ENCODE assay signal across 1 cellular context in the genomic region with DNA sequence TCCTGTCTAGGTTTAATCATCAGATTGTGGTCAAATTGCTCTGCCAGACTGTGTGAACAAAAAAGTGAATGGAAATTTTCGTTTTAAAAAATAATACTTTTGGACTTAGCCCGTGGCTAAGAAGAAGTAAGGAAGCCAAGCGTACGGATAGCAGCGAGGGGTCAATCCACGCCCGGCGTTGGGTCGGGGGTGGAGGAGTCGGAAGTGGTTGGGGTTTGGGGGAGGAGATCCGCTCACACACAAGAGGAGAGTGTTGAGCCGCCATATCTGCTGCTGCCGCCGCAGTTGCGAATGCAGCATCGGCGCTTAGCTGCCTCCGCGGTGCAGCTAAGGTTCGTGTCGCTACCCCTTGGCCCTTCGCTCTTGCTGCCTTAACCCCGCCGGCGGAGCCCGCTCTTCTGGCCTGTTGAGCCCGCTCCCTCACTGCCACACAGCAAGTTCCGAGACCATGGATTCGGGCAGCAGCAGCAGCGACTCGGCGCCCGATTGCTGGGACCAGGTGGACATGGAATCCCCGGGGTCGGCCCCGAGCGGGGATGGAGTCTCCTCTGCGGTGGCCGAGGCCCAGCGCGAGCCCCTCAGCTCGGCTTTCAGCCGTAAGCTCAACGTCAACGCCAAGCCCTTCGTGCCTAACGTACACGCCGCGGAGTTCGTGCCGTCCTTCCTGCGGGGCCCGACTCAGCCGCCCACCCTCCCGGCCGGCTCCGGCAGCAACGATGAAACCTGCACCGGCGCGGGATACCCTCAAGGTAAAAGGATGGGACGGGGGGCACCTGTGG.
TF ChIP-seq lines count a peak whose summit lies in the region.

A gene (plus strand): TSS at position 264 of the 779 bp plus-strand sequence. CDS start 185 bp downstream, at position 449.

TF ChIP-seq in K562, 482 proteins besides CTCF, POLR2A, EP300 and RAD21 (continued from another document and continues in another):
- TF ChIP-seq, protein P1, sequence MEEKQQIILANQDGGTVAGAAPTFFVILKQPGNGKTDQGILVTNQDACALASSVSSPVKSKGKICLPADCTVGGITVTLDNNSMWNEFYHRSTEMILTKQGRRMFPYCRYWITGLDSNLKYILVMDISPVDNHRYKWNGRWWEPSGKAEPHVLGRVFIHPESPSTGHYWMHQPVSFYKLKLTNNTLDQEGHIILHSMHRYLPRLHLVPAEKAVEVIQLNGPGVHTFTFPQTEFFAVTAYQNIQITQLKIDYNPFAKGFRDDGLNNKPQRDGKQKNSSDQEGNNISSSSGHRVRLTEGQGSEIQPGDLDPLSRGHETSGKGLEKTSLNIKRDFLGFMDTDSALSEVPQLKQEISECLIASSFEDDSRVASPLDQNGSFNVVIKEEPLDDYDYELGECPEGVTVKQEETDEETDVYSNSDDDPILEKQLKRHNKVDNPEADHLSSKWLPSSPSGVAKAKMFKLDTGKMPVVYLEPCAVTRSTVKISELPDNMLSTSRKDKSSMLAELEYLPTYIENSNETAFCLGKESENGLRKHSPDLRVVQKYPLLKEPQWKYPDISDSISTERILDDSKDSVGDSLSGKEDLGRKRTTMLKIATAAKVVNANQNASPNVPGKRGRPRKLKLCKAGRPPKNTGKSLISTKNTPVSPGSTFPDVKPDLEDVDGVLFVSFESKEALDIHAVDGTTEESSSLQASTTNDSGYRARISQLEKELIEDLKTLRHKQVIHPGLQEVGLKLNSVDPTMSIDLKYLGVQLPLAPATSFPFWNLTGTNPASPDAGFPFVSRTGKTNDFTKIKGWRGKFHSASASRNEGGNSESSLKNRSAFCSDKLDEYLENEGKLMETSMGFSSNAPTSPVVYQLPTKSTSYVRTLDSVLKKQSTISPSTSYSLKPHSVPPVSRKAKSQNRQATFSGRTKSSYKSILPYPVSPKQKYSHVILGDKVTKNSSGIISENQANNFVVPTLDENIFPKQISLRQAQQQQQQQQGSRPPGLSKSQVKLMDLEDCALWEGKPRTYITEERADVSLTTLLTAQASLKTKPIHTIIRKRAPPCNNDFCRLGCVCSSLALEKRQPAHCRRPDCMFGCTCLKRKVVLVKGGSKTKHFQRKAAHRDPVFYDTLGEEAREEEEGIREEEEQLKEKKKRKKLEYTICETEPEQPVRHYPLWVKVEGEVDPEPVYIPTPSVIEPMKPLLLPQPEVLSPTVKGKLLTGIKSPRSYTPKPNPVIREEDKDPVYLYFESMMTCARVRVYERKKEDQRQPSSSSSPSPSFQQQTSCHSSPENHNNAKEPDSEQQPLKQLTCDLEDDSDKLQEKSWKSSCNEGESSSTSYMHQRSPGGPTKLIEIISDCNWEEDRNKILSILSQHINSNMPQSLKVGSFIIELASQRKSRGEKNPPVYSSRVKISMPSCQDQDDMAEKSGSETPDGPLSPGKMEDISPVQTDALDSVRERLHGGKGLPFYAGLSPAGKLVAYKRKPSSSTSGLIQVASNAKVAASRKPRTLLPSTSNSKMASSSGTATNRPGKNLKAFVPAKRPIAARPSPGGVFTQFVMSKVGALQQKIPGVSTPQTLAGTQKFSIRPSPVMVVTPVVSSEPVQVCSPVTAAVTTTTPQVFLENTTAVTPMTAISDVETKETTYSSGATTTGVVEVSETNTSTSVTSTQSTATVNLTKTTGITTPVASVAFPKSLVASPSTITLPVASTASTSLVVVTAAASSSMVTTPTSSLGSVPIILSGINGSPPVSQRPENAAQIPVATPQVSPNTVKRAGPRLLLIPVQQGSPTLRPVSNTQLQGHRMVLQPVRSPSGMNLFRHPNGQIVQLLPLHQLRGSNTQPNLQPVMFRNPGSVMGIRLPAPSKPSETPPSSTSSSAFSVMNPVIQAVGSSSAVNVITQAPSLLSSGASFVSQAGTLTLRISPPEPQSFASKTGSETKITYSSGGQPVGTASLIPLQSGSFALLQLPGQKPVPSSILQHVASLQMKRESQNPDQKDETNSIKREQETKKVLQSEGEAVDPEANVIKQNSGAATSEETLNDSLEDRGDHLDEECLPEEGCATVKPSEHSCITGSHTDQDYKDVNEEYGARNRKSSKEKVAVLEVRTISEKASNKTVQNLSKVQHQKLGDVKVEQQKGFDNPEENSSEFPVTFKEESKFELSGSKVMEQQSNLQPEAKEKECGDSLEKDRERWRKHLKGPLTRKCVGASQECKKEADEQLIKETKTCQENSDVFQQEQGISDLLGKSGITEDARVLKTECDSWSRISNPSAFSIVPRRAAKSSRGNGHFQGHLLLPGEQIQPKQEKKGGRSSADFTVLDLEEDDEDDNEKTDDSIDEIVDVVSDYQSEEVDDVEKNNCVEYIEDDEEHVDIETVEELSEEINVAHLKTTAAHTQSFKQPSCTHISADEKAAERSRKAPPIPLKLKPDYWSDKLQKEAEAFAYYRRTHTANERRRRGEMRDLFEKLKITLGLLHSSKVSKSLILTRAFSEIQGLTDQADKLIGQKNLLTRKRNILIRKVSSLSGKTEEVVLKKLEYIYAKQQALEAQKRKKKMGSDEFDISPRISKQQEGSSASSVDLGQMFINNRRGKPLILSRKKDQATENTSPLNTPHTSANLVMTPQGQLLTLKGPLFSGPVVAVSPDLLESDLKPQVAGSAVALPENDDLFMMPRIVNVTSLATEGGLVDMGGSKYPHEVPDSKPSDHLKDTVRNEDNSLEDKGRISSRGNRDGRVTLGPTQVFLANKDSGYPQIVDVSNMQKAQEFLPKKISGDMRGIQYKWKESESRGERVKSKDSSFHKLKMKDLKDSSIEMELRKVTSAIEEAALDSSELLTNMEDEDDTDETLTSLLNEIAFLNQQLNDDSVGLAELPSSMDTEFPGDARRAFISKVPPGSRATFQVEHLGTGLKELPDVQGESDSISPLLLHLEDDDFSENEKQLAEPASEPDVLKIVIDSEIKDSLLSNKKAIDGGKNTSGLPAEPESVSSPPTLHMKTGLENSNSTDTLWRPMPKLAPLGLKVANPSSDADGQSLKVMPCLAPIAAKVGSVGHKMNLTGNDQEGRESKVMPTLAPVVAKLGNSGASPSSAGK (IDR thresholded peaks at IDR 0.05), result 0 out of 2 replicates have a peak, but pooled peaks have one; percentile 31
- TF ChIP-seq, protein P2, sequence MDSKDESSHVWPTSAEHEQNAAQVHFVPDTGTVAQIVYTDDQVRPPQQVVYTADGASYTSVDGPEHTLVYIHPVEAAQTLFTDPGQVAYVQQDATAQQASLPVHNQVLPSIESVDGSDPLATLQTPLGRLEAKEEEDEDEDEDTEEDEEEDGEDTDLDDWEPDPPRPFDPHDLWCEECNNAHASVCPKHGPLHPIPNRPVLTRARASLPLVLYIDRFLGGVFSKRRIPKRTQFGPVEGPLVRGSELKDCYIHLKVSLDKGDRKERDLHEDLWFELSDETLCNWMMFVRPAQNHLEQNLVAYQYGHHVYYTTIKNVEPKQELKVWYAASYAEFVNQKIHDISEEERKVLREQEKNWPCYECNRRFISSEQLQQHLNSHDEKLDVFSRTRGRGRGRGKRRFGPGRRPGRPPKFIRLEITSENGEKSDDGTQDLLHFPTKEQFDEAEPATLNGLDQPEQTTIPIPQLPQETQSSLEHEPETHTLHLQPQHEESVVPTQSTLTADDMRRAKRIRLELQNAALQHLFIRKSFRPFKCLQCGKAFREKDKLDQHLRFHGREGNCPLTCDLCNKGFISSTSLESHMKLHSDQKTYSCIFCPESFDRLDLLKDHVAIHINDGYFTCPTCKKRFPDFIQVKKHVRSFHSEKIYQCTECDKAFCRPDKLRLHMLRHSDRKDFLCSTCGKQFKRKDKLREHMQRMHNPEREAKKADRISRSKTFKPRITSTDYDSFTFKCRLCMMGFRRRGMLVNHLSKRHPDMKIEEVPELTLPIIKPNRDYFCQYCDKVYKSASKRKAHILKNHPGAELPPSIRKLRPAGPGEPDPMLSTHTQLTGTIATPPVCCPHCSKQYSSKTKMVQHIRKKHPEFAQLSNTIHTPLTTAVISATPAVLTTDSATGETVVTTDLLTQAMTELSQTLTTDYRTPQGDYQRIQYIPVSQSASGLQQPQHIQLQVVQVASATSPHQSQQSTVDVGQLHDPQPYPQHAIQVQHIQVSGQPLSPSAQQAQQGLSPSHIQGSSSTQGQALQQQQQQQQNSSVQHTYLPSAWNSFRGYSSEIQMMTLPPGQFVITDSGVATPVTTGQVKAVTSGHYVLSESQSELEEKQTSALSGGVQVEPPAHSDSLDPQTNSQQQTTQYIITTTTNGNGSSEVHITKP (IDR thresholded peaks at IDR 0.05; ENCODE audit: partially characterized antibody), result no peak
- TF ChIP-seq ZNF217 (CRISPR knock-in tag; IDR thresholded peaks at IDR 0.05), result no peak
- TF ChIP-seq SETDB1 (IDR thresholded peaks at IDR 0.05; ENCODE audit: low read length), result no peak
- no peak for TF ChIP-seq BRF1 (IDR thresholded peaks at IDR 0.05; ENCODE audit: borderline replicate concordance, extremely low read depth, insufficient read length)
- TF ChIP-seq, protein P3, sequence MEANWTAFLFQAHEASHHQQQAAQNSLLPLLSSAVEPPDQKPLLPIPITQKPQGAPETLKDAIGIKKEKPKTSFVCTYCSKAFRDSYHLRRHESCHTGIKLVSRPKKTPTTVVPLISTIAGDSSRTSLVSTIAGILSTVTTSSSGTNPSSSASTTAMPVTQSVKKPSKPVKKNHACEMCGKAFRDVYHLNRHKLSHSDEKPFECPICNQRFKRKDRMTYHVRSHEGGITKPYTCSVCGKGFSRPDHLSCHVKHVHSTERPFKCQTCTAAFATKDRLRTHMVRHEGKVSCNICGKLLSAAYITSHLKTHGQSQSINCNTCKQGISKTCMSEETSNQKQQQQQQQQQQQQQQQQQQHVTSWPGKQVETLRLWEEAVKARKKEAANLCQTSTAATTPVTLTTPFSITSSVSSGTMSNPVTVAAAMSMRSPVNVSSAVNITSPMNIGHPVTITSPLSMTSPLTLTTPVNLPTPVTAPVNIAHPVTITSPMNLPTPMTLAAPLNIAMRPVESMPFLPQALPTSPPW (CRISPR knock-in tag; IDR thresholded peaks at IDR 0.05), result peak; percentile 63; the same call in 1 of the 2 replicates
- TF ChIP-seq SMAD1 (IDR thresholded peaks at IDR 0.05; ENCODE audit: low read depth, low read length, partially characterized antibody), result no peak
- TF ChIP-seq ZNF561 (CRISPR knock-in tag; conservative IDR thresholded peaks at IDR 0.05), result no peak
- TF ChIP-seq PPARD (CRISPR knock-in tag; IDR thresholded peaks at IDR 0.05), result no peak
- no peak for TF ChIP-seq TOE1 (IDR thresholded peaks at IDR 0.05; ENCODE audit: borderline replicate concordance)
- no peak for TF ChIP-seq TOE1 (CRISPR knock-in tag; IDR thresholded peaks at IDR 0.05; ENCODE audit: borderline replicate concordance, low read depth)
- no peak for TF ChIP-seq ELF2 (CRISPR knock-in tag; IDR thresholded peaks at IDR 0.05)
- no peak for TF ChIP-seq NR4A1 (CRISPR knock-in tag; IDR thresholded peaks at IDR 0.05)
- no peak for TF ChIP-seq NR4A1 (tag; IDR thresholded peaks at IDR 0.05)
- no peak for TF ChIP-seq ZNF696 (CRISPR knock-in tag; conservative IDR thresholded peaks at IDR 0.05)
- TF ChIP-seq ZNF583 (CRISPR knock-in tag; IDR thresholded peaks at IDR 0.05), result no peak
- TF ChIP-seq NR2C2 (CRISPR knock-in tag; IDR thresholded peaks at IDR 0.05), result no peak
- peak; percentile 52; the same call in 1 of the 2 replicates for TF ChIP-seq NR2C2 (tag; IDR thresholded peaks at IDR 0.05)
- TF ChIP-seq ZNF408 (CRISPR knock-in tag; IDR thresholded peaks at IDR 0.05; ENCODE audit: low read depth), result no peak
- no peak for TF ChIP-seq ZNF431 (CRISPR knock-in tag; IDR thresholded peaks at IDR 0.05)
- TF ChIP-seq HMG20A (CRISPR knock-in tag; conservative IDR thresholded peaks at IDR 0.05), result no peak
- no peak for TF ChIP-seq CAMTA2 (CRISPR knock-in tag; conservative IDR thresholded peaks at IDR 0.05)
- TF ChIP-seq FOXJ2 (tag; IDR thresholded peaks at IDR 0.05), result no peak
- no peak for TF ChIP-seq SREBF1 (IDR thresholded peaks at IDR 0.05; ENCODE audit: borderline replicate concordance, low read depth, low read length)
- TF ChIP-seq ZZZ3 (IDR thresholded peaks at IDR 0.05), result no peak
- no peak for TF ChIP-seq MAFG (tag; conservative IDR thresholded peaks at IDR 0.05)
- TF ChIP-seq KDM2B (CRISPR knock-in tag; IDR thresholded peaks at IDR 0.05), result no peak
- no peak for TF ChIP-seq ELF1 (tag; IDR thresholded peaks at IDR 0.05)
- TF ChIP-seq MTF1 (CRISPR knock-in tag; IDR thresholded peaks at IDR 0.05; ENCODE audit: borderline replicate concordance), result no peak
- TF ChIP-seq TCF7 (IDR thresholded peaks at IDR 0.05; ENCODE audit: borderline replicate concordance), result no peak
- no peak for TF ChIP-seq PTRF (tag; IDR thresholded peaks at IDR 0.05)
- TF ChIP-seq PYGO2 (tag; IDR thresholded peaks at IDR 0.05), result no peak
- no peak for TF ChIP-seq RAD51 (IDR thresholded peaks at IDR 0.05; ENCODE audit: borderline replicate concordance, low read depth)
- no peak for TF ChIP-seq PML (IDR thresholded peaks at IDR 0.05; ENCODE audit: low read length)
- no peak for TF ChIP-seq HNRNPLL (IDR thresholded peaks at IDR 0.05; ENCODE audit: low read depth, low read length, poor library complexity, severe bottlenecking)
- TF ChIP-seq, protein P4, sequence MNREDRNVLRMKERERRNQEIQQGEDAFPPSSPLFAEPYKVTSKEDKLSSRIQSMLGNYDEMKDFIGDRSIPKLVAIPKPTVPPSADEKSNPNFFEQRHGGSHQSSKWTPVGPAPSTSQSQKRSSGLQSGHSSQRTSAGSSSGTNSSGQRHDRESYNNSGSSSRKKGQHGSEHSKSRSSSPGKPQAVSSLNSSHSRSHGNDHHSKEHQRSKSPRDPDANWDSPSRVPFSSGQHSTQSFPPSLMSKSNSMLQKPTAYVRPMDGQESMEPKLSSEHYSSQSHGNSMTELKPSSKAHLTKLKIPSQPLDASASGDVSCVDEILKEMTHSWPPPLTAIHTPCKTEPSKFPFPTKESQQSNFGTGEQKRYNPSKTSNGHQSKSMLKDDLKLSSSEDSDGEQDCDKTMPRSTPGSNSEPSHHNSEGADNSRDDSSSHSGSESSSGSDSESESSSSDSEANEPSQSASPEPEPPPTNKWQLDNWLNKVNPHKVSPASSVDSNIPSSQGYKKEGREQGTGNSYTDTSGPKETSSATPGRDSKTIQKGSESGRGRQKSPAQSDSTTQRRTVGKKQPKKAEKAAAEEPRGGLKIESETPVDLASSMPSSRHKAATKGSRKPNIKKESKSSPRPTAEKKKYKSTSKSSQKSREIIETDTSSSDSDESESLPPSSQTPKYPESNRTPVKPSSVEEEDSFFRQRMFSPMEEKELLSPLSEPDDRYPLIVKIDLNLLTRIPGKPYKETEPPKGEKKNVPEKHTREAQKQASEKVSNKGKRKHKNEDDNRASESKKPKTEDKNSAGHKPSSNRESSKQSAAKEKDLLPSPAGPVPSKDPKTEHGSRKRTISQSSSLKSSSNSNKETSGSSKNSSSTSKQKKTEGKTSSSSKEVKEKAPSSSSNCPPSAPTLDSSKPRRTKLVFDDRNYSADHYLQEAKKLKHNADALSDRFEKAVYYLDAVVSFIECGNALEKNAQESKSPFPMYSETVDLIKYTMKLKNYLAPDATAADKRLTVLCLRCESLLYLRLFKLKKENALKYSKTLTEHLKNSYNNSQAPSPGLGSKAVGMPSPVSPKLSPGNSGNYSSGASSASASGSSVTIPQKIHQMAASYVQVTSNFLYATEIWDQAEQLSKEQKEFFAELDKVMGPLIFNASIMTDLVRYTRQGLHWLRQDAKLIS (CRISPR knock-in tag; IDR thresholded peaks at IDR 0.05), result no peak
- TF ChIP-seq CSDE1 (IDR thresholded peaks at IDR 0.05), result no peak
